In genomic region chr4:907691-908437, GRCh38 we compare ENCODE assay signal across 22 cellular contexts. TPM values are rescaled to one million over a fixed set of nuclear protein-coding genes. Genes with fewer than 3 reads are reported as not detected.
DNase-seq lines count a peak whose midpoint lies in the region; ATAC-seq and TF ChIP-seq lines count a peak whose summit lies in the region.
"Had no signal": no experiment of that assay in that cellular context is flagged by ENCODE, and none has a peak within 500 bp of the region (broad histone marks: within the 10 kb centered on the region; RNA-seq: fewer than 3 reads in every experiment).

No MANE protein-coding gene starts in this region.

- TF ChIP-seq CTCF in left ventricle myocardium inferior (IDR thresholded peaks at IDR 0.05; ENCODE audit: borderline replicate concordance), result no peak
- TF ChIP-seq CTCF in right lobe of liver (IDR thresholded peaks at IDR 0.05), result no peak
- TF ChIP-seq CTCF in type B pancreatic cell (conservative IDR thresholded peaks at IDR 0.05), result no peak

- H3K4me3 Mint-ChIP-seq in type B pancreatic cell, result no peak overlapping the region
- H3K4me3 Mint-ChIP-seq in stimulated activated naive CD8-positive, alpha-beta T cell treated with anti-CD3 and anti-CD28 coated beads, Interleukin-15, amount 100 ng/mL, for 72 hours, result no peak overlapping the region
- H3K4me3 Mint-ChIP-seq: activated CD8-positive, alpha-beta T cell treated with anti-CD3 and anti-CD28 coated beads for 36 hours; activated naive CD4-positive, alpha-beta T cell treated with anti-CD3 and anti-CD28 coated beads, Interleukin-2, amount 50 U/mL, for 24 hours had no signal

- H3K27ac ChIP-seq in right cardiac atrium (ENCODE audit: low read length), result no peak overlapping the region
- no peak overlapping the region for H3K27ac ChIP-seq in left ventricle myocardium inferior (replicated peaks)
- H3K27ac ChIP-seq in right lobe of liver, result no peak overlapping the region
- H3K27ac ChIP-seq: epithelial cell of prostate, heart left ventricle, spleen had no signal

- H3K36me3 Mint-ChIP-seq in type B pancreatic cell, result peaks cover under 1% of the 10 kb centered on the region

- WGBS in right cardiac atrium, result 72% methylated on average over 35 of the region's 35 CpGs
- 69% methylated on average over 14 of the region's 35 CpGs for WGBS in right lobe of liver (ENCODE audit: insufficient coverage, low coverage, low lambda C conversion rate, missing lambda C conversion rate)

- intact Hi-C loops in right cardiac atrium (cut with DNase I), result no loop called here
- intact Hi-C loops in left ventricle myocardium inferior (cut with micrococcal nuclease), result no loop called here
- intact Hi-C loops in right lobe of liver (cut with DNase I), result no loop called here

- H3K27ac Mint-ChIP-seq in type B pancreatic cell, result peak overlapping the region; percentile 74
- no peak overlapping the region for H3K27ac Mint-ChIP-seq in stimulated activated naive CD8-positive, alpha-beta T cell treated with anti-CD3 and anti-CD28 coated beads, Interleukin-15, amount 100 ng/mL, for 72 hours
- H3K27ac Mint-ChIP-seq: activated CD8-positive, alpha-beta T cell treated with anti-CD3 and anti-CD28 coated beads for 36 hours; activated naive CD4-positive, alpha-beta T cell treated with anti-CD3 and anti-CD28 coated beads, Interleukin-2, amount 50 U/mL, for 24 hours; activated T-helper 2 cell treated with anti-CD3 and anti-CD28 coated beads, Interferon-gamma antibody, Interleukin-2, Interleukin-4, amounts not matched to agents 10 μg/mL and 5 μg/mL and 100 μg/mL, durations not matched to agents 14 hours and 24 hours and 36 hours had no signal

- no peaks in the 10 kb centered on the region for H3K4me1 Mint-ChIP-seq in type B pancreatic cell (ENCODE audit: unreplicated experiment)
- no peaks in the 10 kb centered on the region for H3K4me1 Mint-ChIP-seq in stimulated activated naive CD8-positive, alpha-beta T cell treated with anti-CD3 and anti-CD28 coated beads, Interleukin-15, amount 100 ng/mL, for 72 hours
- H3K4me1 Mint-ChIP-seq: activated naive CD4-positive, alpha-beta T cell treated with anti-CD3 and anti-CD28 coated beads, Interleukin-2, amount 50 U/mL, for 24 hours had no signal

- H3K4me1 ChIP-seq in right cardiac atrium (ENCODE audit: control insufficient read depth, insufficient read depth, low read length) (no peaks in the 10 kb centered on the region), left ventricle myocardium inferior (no peaks in the 10 kb centered on the region), right lobe of liver (no peaks in the 10 kb centered on the region)

- H3K9me3 ChIP-seq in right cardiac atrium (ENCODE audit: control insufficient read depth, low read length), result no peaks in the 10 kb centered on the region
- no peaks in the 10 kb centered on the region for H3K9me3 ChIP-seq in left ventricle myocardium inferior (replicated peaks)
- H3K9me3 ChIP-seq in right lobe of liver, result no peaks in the 10 kb centered on the region
- H3K9me3 ChIP-seq: heart left ventricle, spleen had no signal

- H3K27me3 Mint-ChIP-seq in type B pancreatic cell, result no peaks in the 10 kb centered on the region
- H3K27me3 Mint-ChIP-seq in stimulated activated naive CD8-positive, alpha-beta T cell treated with anti-CD3 and anti-CD28 coated beads, Interleukin-15, amount 100 ng/mL, for 72 hours, result no peaks in the 10 kb centered on the region
- H3K27me3 Mint-ChIP-seq: activated CD8-positive, alpha-beta T cell treated with anti-CD3 and anti-CD28 coated beads for 36 hours; activated naive CD4-positive, alpha-beta T cell treated with anti-CD3 and anti-CD28 coated beads, Interleukin-2, amount 50 U/mL, for 24 hours; naive B cell had no signal

- peaks cover 57% of the 10 kb centered on the region for H3K36me3 ChIP-seq in left ventricle myocardium inferior
- peaks cover 0 to 18% (median 3%) of the 10 kb centered on the region in 4 donors for H3K36me3 ChIP-seq in right lobe of liver

- ATAC-seq in right cardiac atrium (peak in 1 of 2 donors; percentile 46), right lobe of liver (peak; percentile 53 to 61 (median 54)), GM19328 (IDR thresholded peaks at IDR 0.05; ENCODE audit: unreplicated experiment) (no peak)
- ATAC-seq in stimulated activated naive CD8-positive, alpha-beta T cell treated with anti-CD3 and anti-CD28 coated beads, Interleukin-15, amount 100 ng/mL, for 72 hours, result no peak
- ATAC-seq: activated CD8-positive, alpha-beta T cell treated with anti-CD3 and anti-CD28 coated beads for 36 hours; heart left ventricle had no signal

- H3K27me3 ChIP-seq in right cardiac atrium (ENCODE audit: control insufficient read depth, insufficient read depth) (no peaks in the 10 kb centered on the region), left ventricle myocardium inferior (ENCODE audit: low read depth) (no peaks in the 10 kb centered on the region), right lobe of liver (no peaks in the 10 kb centered on the region)
- H3K27me3 ChIP-seq: heart left ventricle, spleen had no signal

- H3K4me3 ChIP-seq in right cardiac atrium (ENCODE audit: low read length) (no peak overlapping the region), left ventricle myocardium inferior (no peak overlapping the region), right lobe of liver (no peak overlapping the region)
- H3K4me3 ChIP-seq: heart left ventricle, spleen had no signal

- no peak for TF ChIP-seq POLR2A in right lobe of liver (IDR thresholded peaks at IDR 0.05)

- DNase-seq in right cardiac atrium (peak in 2 of 3 donors; percentile 39 to 53), left ventricle myocardium inferior (no peak), dermis blood vessel endothelial cell (peak; percentile 80), right lobe of liver (peak in 1 of 3 donors; percentile 42), type B pancreatic cell (ENCODE audit: extremely low spot score, unreplicated experiment) (no peak), ecto neural progenitor cell (ENCODE audit: low spot score) (no peak)
- no peak for DNase-seq in stimulated activated naive CD8-positive, alpha-beta T cell treated with anti-CD3 and anti-CD28 coated beads, Interleukin-15, amount 100 ng/mL, for 72 hours
- DNase-seq: activated CD8-positive, alpha-beta T cell treated with anti-CD3 and anti-CD28 coated beads for 36 hours; aorta; naive B cell; NCI-H1048; NCI-H1694 treated with DMSO at 0.1 percent for 48 hours; NCI-H2171 treated with DMSO at 0.1 percent for 48 hours; NCI-H69; occipital lobe; spleen; trophoblast cell had no signal

- H3K9me3 Mint-ChIP-seq in type B pancreatic cell, result no peaks in the 10 kb centered on the region
- H3K9me3 Mint-ChIP-seq in stimulated activated naive CD8-positive, alpha-beta T cell treated with anti-CD3 and anti-CD28 coated beads, Interleukin-15, amount 100 ng/mL, for 72 hours, result peaks cover 0 to 14% of the 10 kb centered on the region in 2 donors
- H3K9me3 Mint-ChIP-seq: activated naive CD4-positive, alpha-beta T cell treated with anti-CD3 and anti-CD28 coated beads, Interleukin-2, amount 50 U/mL, for 24 hours; activated T-helper 2 cell treated with anti-CD3 and anti-CD28 coated beads, Interferon-gamma antibody, Interleukin-2, Interleukin-4, amounts not matched to agents 10 μg/mL and 5 μg/mL and 100 μg/mL, durations not matched to agents 14 hours and 24 hours and 36 hours; naive B cell had no signal

RNA-seq across cellular contexts. Expression of gene GAK, which starts 24.3 kb away (rescaled TPM):
- 10 to 100 TPM; 35.5 to 40.2 (median 37.6) TPM for total RNA-seq in right cardiac atrium
- 45.6 TPM for polyA plus RNA-seq in right cardiac atrium
- total RNA-seq in left ventricle myocardium inferior, result 25.1 TPM
- total RNA-seq in dermis blood vessel endothelial cell, result 76.1 and 93.5 TPM in 2 replicates
- total RNA-seq in right lobe of liver, result 10 to 100 TPM; 53.2 to 85.0 (median 64.5) TPM
- 97.1 and 115 TPM in 2 replicates for total RNA-seq in type B pancreatic cell (ENCODE audit: low replicate concordance)

RNA-seq across cellular contexts. Expression of gene TMEM175, which starts 24.4 kb away (rescaled TPM):
- 10 to 100 TPM; 20.9 to 26.0 (median 23.0) TPM for total RNA-seq in right cardiac atrium
- 31.1 TPM for polyA plus RNA-seq in right cardiac atrium
- 20.3 TPM for total RNA-seq in left ventricle myocardium inferior
- total RNA-seq in dermis blood vessel endothelial cell, result 12.6 and 13.5 TPM in 2 replicates
- total RNA-seq in right lobe of liver, result 10 to 100 TPM; 22.0 to 31.8 (median 23.6) TPM
- total RNA-seq in type B pancreatic cell (ENCODE audit: low replicate concordance), result 21.4 and 33.6 TPM in 2 replicates

Comparison
In these comparisons a context has a peak if more than half of its experiments do, and no peak if none do; other contexts are left out.
1. DNase-seq: peak in right cardiac atrium (2 of 3) and dermis blood vessel endothelial cell (single experiment); none in left ventricle myocardium inferior (single experiment), type B pancreatic cell (single experiment), ecto neural progenitor cell (single experiment) and stimulated activated naive CD8-positive, alpha-beta T cell treated with anti-CD3 and anti-CD28 coated beads, Interleukin-15, amount 100 ng/mL, for 72 hours (0 of 2).
2. ATAC-seq: peak in right lobe of liver (4 of 4); none in stimulated activated naive CD8-positive, alpha-beta T cell treated with anti-CD3 and anti-CD28 coated beads, Interleukin-15, amount 100 ng/mL, for 72 hours (single experiment) and GM19328 (single experiment).